8 cellular contexts compared by ENCODE assay signal in the genomic region with DNA sequence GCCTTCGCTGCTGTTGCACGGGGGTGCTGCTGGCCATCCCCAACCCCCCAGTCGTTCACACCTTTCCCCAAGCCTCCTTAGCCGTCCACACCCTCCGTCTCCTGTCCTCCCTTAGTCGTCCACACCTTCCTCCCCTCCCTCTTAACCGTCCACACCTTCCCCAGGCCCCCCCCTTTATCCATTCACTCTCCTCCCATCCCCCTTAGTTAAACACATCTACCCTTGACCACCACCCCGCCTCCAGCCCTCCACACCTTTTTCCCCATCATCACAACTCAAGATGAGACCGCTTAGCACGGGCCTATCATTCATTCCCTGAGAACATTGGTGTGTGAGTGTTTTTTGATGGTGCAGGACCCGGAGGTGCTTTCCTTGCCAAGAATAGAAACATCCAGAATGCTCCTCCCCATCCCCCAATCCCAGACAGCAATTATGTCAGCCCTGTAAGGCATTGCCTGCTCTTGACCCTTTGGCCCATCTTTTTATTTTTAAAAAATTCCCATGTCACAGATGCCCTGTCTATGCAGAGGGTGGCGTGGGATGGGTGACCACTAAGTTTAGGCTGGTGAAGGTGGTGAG. TPM values are rescaled to one million over a fixed set of nuclear protein-coding genes. Genes with fewer than 3 reads are reported as not detected.
DNase-seq lines count a peak whose midpoint lies in the region; ATAC-seq lines count a peak whose summit lies in the region.

No MANE protein-coding gene starts in this region.

- peak overlapping the region; percentile 95 for H3K4me3 ChIP-seq in rectal smooth muscle tissue (ENCODE audit: low read length)

- H3K27ac ChIP-seq in rectal smooth muscle tissue (ENCODE audit: low read depth, low read length) = peak overlapping the region; percentile 59

- peak; percentile 70 for DNase-seq in activated CD4-positive, alpha-beta T cell treated with anti-CD3 and anti-CD28 coated beads, Interleukin-2, amount 10 ng/mL, durations not matched to agents 24 days and 14 days
- DNase-seq in activated CD4-positive, alpha-beta T cell treated with anti-CD3 and anti-CD28 coated beads for 4 hours = no peak
- DNase-seq in activated CD4-positive, alpha-beta memory T cell treated with anti-CD3 and anti-CD28 coated beads, Interleukin-2, amount 10 ng/mL, durations not matched to agents 7 days and 5 days = peak; percentile 18
- DNase-seq in glomerular visceral epithelial cell (ENCODE audit: extremely low spot score) = peak; percentile 7
- DNase-seq in CD1c-positive myeloid dendritic cell (ENCODE audit: extremely low spot score) = no peak
- no peak for DNase-seq in MV-4-11 (lab: John Stamatoyannopoulos, UW)

- peaks cover 12% of the 10 kb centered on the region for H3K4me1 ChIP-seq in rectal smooth muscle tissue (ENCODE audit: control insufficient read depth, insufficient read depth, low read length)

- CTCF ChIA-PET in activated CD4-positive, alpha-beta memory T cell treated with anti-CD3 and anti-CD28 coated beads, Interleukin-2, amount 10 ng/mL, durations not matched to agents 7 days and 5 days (lab: Charles Lee) = interaction anchor here (2.0 to 3.5 kb wide), 2 partner anchors 42 to 56 kb away, joined by 6 to 21 read pairs; no protein-coding TSS in a partner anchor

- no peaks in the 10 kb centered on the region for H3K9me3 Mint-ChIP-seq in activated CD4-positive, alpha-beta T cell treated with anti-CD3 and anti-CD28 coated beads, Interleukin-2, amount 10 ng/mL, durations not matched to agents 24 days and 14 days
- H3K9me3 Mint-ChIP-seq in activated CD4-positive, alpha-beta memory T cell treated with anti-CD3 and anti-CD28 coated beads, Interleukin-2, amount 10 ng/mL, durations not matched to agents 7 days and 5 days = no peaks in the 10 kb centered on the region

- peak overlapping the region; percentile 83 for H3K4me3 Mint-ChIP-seq in activated CD4-positive, alpha-beta T cell treated with anti-CD3 and anti-CD28 coated beads, Interleukin-2, amount 10 ng/mL, durations not matched to agents 24 days and 14 days
- peak overlapping the region; percentile 77 for H3K4me3 Mint-ChIP-seq in activated CD4-positive, alpha-beta memory T cell treated with anti-CD3 and anti-CD28 coated beads, Interleukin-2, amount 10 ng/mL, durations not matched to agents 7 days and 5 days

- intact Hi-C loops in activated CD4-positive, alpha-beta T cell treated with anti-CD3 and anti-CD28 coated beads, Interleukin-2, amount 10 ng/mL, durations not matched to agents 24 days and 14 days (cut with micrococcal nuclease) = loop anchor here (2.0 to 5.0 kb wide), 5 partner anchors 52 to 588 kb away; partner anchors contain the start of genes BRD7 and CYLD

- H3K27ac Mint-ChIP-seq in activated CD4-positive, alpha-beta T cell treated with anti-CD3 and anti-CD28 coated beads, Interleukin-2, amount 10 ng/mL, durations not matched to agents 24 days and 14 days = peak overlapping the region; percentile 55
- H3K27ac Mint-ChIP-seq in activated CD4-positive, alpha-beta memory T cell treated with anti-CD3 and anti-CD28 coated beads, Interleukin-2, amount 10 ng/mL, durations not matched to agents 7 days and 5 days = peak overlapping the region; percentile 49

- no peaks in the 10 kb centered on the region for H3K27me3 Mint-ChIP-seq in activated CD4-positive, alpha-beta T cell treated with anti-CD3 and anti-CD28 coated beads, Interleukin-2, amount 10 ng/mL, durations not matched to agents 24 days and 14 days
- H3K27me3 Mint-ChIP-seq in activated CD4-positive, alpha-beta memory T cell treated with anti-CD3 and anti-CD28 coated beads, Interleukin-2, amount 10 ng/mL, durations not matched to agents 7 days and 5 days = no peaks in the 10 kb centered on the region

- H3K9ac ChIP-seq in rectal smooth muscle tissue (ENCODE audit: low read length) = peak overlapping the region; percentile 77

- H3K27me3 ChIP-seq in rectal smooth muscle tissue (ENCODE audit: control insufficient read depth, insufficient read depth, low read length) = no peaks in the 10 kb centered on the region

- no peaks in the 10 kb centered on the region for H3K36me3 ChIP-seq in rectal smooth muscle tissue (ENCODE audit: control insufficient read depth, insufficient read depth, low read length)

- H3K36me3 Mint-ChIP-seq in activated CD4-positive, alpha-beta T cell treated with anti-CD3 and anti-CD28 coated beads, Interleukin-2, amount 10 ng/mL, durations not matched to agents 24 days and 14 days (ENCODE audit: low read depth) = peaks cover 13% of the 10 kb centered on the region
- peaks cover 17% of the 10 kb centered on the region for H3K36me3 Mint-ChIP-seq in activated CD4-positive, alpha-beta memory T cell treated with anti-CD3 and anti-CD28 coated beads, Interleukin-2, amount 10 ng/mL, durations not matched to agents 7 days and 5 days (ENCODE audit: low read depth)

- no peak for ATAC-seq in HG03095 (IDR thresholded peaks at IDR 0.05; ENCODE audit: unreplicated experiment)

- POLR2A ChIA-PET in activated CD4-positive, alpha-beta memory T cell treated with anti-CD3 and anti-CD28 coated beads, Interleukin-2, amount 10 ng/mL, durations not matched to agents 7 days and 5 days (lab: Charles Lee) = interaction anchor here (0.9 to 1.8 kb wide), 5 partner anchors 13 to 129 kb away, joined by 3 to 9 read pairs (median 3); partner anchors contain the start of gene CNEP1R1

- H3K4me1 Mint-ChIP-seq in activated CD4-positive, alpha-beta T cell treated with anti-CD3 and anti-CD28 coated beads, Interleukin-2, amount 10 ng/mL, durations not matched to agents 24 days and 14 days = peaks cover 40% of the 10 kb centered on the region
- peaks cover 37% of the 10 kb centered on the region for H3K4me1 Mint-ChIP-seq in activated CD4-positive, alpha-beta memory T cell treated with anti-CD3 and anti-CD28 coated beads, Interleukin-2, amount 10 ng/mL, durations not matched to agents 7 days and 5 days

RNA-seq across cellular contexts. Expression of gene TENT4B, which starts 1.4 kb away (rescaled TPM):
- total RNA-seq in activated CD4-positive, alpha-beta T cell treated with anti-CD3 and anti-CD28 coated beads, Interleukin-2, amount 10 ng/mL, durations not matched to agents 24 days and 14 days = 16.6 and 18.5 TPM in 2 replicates
- total RNA-seq in activated CD4-positive, alpha-beta memory T cell treated with anti-CD3 and anti-CD28 coated beads, Interleukin-2, amount 10 ng/mL, durations not matched to agents 7 days and 5 days = 10 to 100 TPM; 17.5 to 18.0 TPM

Comparison
In these comparisons a context has a peak if more than half of its experiments do, and no peak if none do; other contexts are left out.
1. DNase-seq: peak in activated CD4-positive, alpha-beta T cell treated with anti-CD3 and anti-CD28 coated beads, Interleukin-2, amount 10 ng/mL, durations not matched to agents 24 days and 14 days (single experiment), activated CD4-positive, alpha-beta memory T cell treated with anti-CD3 and anti-CD28 coated beads, Interleukin-2, amount 10 ng/mL, durations not matched to agents 7 days and 5 days (single experiment) and glomerular visceral epithelial cell (single experiment); none in activated CD4-positive, alpha-beta T cell treated with anti-CD3 and anti-CD28 coated beads for 4 hours (0 of 2), CD1c-positive myeloid dendritic cell (single experiment) and MV-4-11 (single experiment).